In genomic region chr4:81493895-81494490, GRCh38 we compare ENCODE assay signal across 8 cellular contexts. TPM values are rescaled to one million over a fixed set of nuclear protein-coding genes. Genes with fewer than 3 reads are reported as not detected.
DNase-seq lines count a peak whose midpoint lies in the region; ATAC-seq lines count a peak whose summit lies in the region.

No MANE protein-coding gene starts in this region.

- POLR2A ChIA-PET in naive thymus-derived CD8-positive, alpha-beta T cell (lab: Charles Lee), result interaction anchor here (0.7 to 5.2 kb wide), 3 partner anchors 12 to 22 kb away, joined by 3 to 59 read pairs (median 3); partner anchors contain the start of gene RASGEF1B

- peaks cover 18% of the 10 kb centered on the region for H3K27me3 Mint-ChIP-seq in T-helper 2 cell treated with Interferon-gamma antibody and Interleukin-4, amounts not matched to agents 5 μg/mL and 100 μg/mL, for 36 hours (ENCODE audit: low read depth)
- H3K27me3 Mint-ChIP-seq in naive thymus-derived CD8-positive, alpha-beta T cell, result no peaks in the 10 kb centered on the region

- H3K4me1 Mint-ChIP-seq in T-helper 2 cell treated with Interferon-gamma antibody and Interleukin-4, amounts not matched to agents 5 μg/mL and 100 μg/mL, for 36 hours (ENCODE audit: low read depth), result peaks cover 35% of the 10 kb centered on the region
- H3K4me1 Mint-ChIP-seq in naive thymus-derived CD8-positive, alpha-beta T cell, result peaks cover 20 to 58% (median 53%) of the 10 kb centered on the region in 4 donors

- ATAC-seq in GM18909 (IDR thresholded peaks at IDR 0.05; ENCODE audit: poor library complexity, unreplicated experiment) (peak; percentile 77), HG02885 (IDR thresholded peaks at IDR 0.05; ENCODE audit: poor library complexity, unreplicated experiment) (peak; percentile 76)
- ATAC-seq in naive thymus-derived CD8-positive, alpha-beta T cell, result peak in 1 of 2 donors; percentile 33

- no peak for DNase-seq in T-helper 2 cell treated with Interferon-gamma antibody and Interleukin-4, amounts not matched to agents 5 μg/mL and 100 μg/mL, for 36 hours (ENCODE audit: low spot score)
- peak in 3 of 10 donors; percentile 31 to 48 (median 45) for DNase-seq in naive thymus-derived CD8-positive, alpha-beta T cell
- DNase-seq in DMS79 treated with DMSO at 0.1 percent for 48 hours (lab: John Stamatoyannopoulos, UW) (no peak), NCI-H2029 (lab: John Stamatoyannopoulos, UW) (no peak), NCI-H1930 (lab: John Stamatoyannopoulos, UW) (no peak), DMS79 (lab: John Stamatoyannopoulos, UW) (no peak)

- H3K36me3 Mint-ChIP-seq in T-helper 2 cell treated with Interferon-gamma antibody and Interleukin-4, amounts not matched to agents 5 μg/mL and 100 μg/mL, for 36 hours (ENCODE audit: low read depth), result peaks cover 11% of the 10 kb centered on the region
- peaks cover 0 to 8% (median 7%) of the 10 kb centered on the region in 3 donors for H3K36me3 Mint-ChIP-seq in naive thymus-derived CD8-positive, alpha-beta T cell

- peak overlapping the region; percentile 55 for H3K4me3 Mint-ChIP-seq in T-helper 2 cell treated with Interferon-gamma antibody and Interleukin-4, amounts not matched to agents 5 μg/mL and 100 μg/mL, for 36 hours
- peak overlapping the region; percentile 68 to 84 (median 78) for H3K4me3 Mint-ChIP-seq in naive thymus-derived CD8-positive, alpha-beta T cell

- H3K9me3 Mint-ChIP-seq in T-helper 2 cell treated with Interferon-gamma antibody and Interleukin-4, amounts not matched to agents 5 μg/mL and 100 μg/mL, for 36 hours, result peaks cover 23% of the 10 kb centered on the region
- peaks cover 0 to 13% (median 5%) of the 10 kb centered on the region in 9 donors for H3K9me3 Mint-ChIP-seq in naive thymus-derived CD8-positive, alpha-beta T cell

- H3K27ac Mint-ChIP-seq in T-helper 2 cell treated with Interferon-gamma antibody and Interleukin-4, amounts not matched to agents 5 μg/mL and 100 μg/mL, for 36 hours, result peak overlapping the region; percentile 7
- H3K27ac Mint-ChIP-seq in naive thymus-derived CD8-positive, alpha-beta T cell, result peak overlapping the region; percentile 83 to 95 (median 92)

RNA-seq across cellular contexts. Expression of gene RASGEF1B, which starts 22.3 kb away (rescaled TPM):
- total RNA-seq in naive thymus-derived CD8-positive, alpha-beta T cell, result 10 to 100 TPM; 13.6 to 14.7 TPM
- 10 to 100 TPM in 1 of 3 donors, 1 to 10 TPM in 2; 6.4 to 13.7 (median 8.9) TPM for polyA plus RNA-seq in naive thymus-derived CD8-positive, alpha-beta T cell
